In genomic region chr11:63767415-63768231, GRCh38 we compare ENCODE assay signal across 8 cellular contexts. TPM values are rescaled to one million over a fixed set of nuclear protein-coding genes. Genes with fewer than 3 reads are reported as not detected.
A peak's percentile ranks its signal among the peaks of the same experiment; 100 is the strongest.
DNase-seq lines count a peak whose midpoint lies in the region; ATAC-seq and TF ChIP-seq lines count a peak whose summit lies in the region.

No MANE protein-coding gene starts in this region.

- peaks cover 21% of the 10 kb centered on the region for H3K79me2 ChIP-seq in PC-3 (ENCODE audit: low read length)

- H3K9me3 Mint-ChIP-seq in activated naive CD8-positive, alpha-beta T cell (ENCODE audit: low read depth): no peaks in the 10 kb centered on the region
- H3K9me3 Mint-ChIP-seq in nephron progenitor cell: peaks cover 3% of the 10 kb centered on the region

- H3K9me2 ChIP-seq in PC-3 (replicated peaks; ENCODE audit: low read length): no peaks in the 10 kb centered on the region

- H3K27me3 ChIP-seq in HUES48 (ENCODE audit: control insufficient read depth, insufficient read depth, low read length): peaks cover 21% of the 10 kb centered on the region
- no peaks in the 10 kb centered on the region for H3K27me3 ChIP-seq in PC-3 (ENCODE audit: low read length)
- no peaks in the 10 kb centered on the region for H3K27me3 ChIP-seq in gastroesophageal sphincter
- no peaks in the 10 kb centered on the region for H3K27me3 ChIP-seq in upper lobe of left lung

- ATAC-seq in PC-3 (peak; percentile 44), gastroesophageal sphincter (peak; percentile 37), upper lobe of left lung (ENCODE audit: low FRiP score in 2 of 2) (peak in 1 of 2 donors; percentile 52), GM19351 (IDR thresholded peaks at IDR 0.05; ENCODE audit: unreplicated experiment) (no peak)

- H3K36me3 ChIP-seq in HUES48 (ENCODE audit: control insufficient read depth, insufficient read depth, low read length) (no peaks in the 10 kb centered on the region), PC-3 (ENCODE audit: low read depth, low read length) (no peaks in the 10 kb centered on the region), gastroesophageal sphincter (no peaks in the 10 kb centered on the region), upper lobe of left lung (peaks cover 0 to 7% (median 4%) of the 10 kb centered on the region in 4 donors)

- CTCF ChIA-PET in PC-3 (lab: Charles Lee): interaction anchor here (0.6 to 1.7 kb wide), 3 partner anchors 70 to 178 kb away, joined by 3 to 7 read pairs (median 6); no protein-coding TSS in a partner anchor

- TF ChIP-seq POLR2A in gastroesophageal sphincter (IDR thresholded peaks at IDR 0.05) (no peak), upper lobe of left lung (IDR thresholded peaks at IDR 0.05) (no peak)

- peaks cover 7% of the 10 kb centered on the region for H3F3A ChIP-seq in PC-3 (ENCODE audit: low read length, unreplicated experiment)

- H3K4me3 ChIP-seq in HUES48 (ENCODE audit: low read depth, low read length): peak overlapping the region; percentile 83
- H3K4me3 ChIP-seq in PC-3 (ENCODE audit: low read length): peak overlapping the region; percentile 100
- H3K4me3 ChIP-seq in gastroesophageal sphincter: peak overlapping the region; percentile 93 to 96
- peak overlapping the region; percentile 93 to 97 (median 94) for H3K4me3 ChIP-seq in upper lobe of left lung

- peak overlapping the region; percentile 79 for H2AFZ ChIP-seq in PC-3 (ENCODE audit: low read length)

- intact Hi-C loops in PC-3 (cut with micrococcal nuclease): loop anchor here (1.0 to 10.0 kb wide), 4 partner anchors 47 to 377 kb away; partner anchors contain the start of gene MARK2

- no peaks in the 10 kb centered on the region for H3K9me3 ChIP-seq in HUES48 (ENCODE audit: control insufficient read depth, insufficient read depth, low read length)
- H3K9me3 ChIP-seq in PC-3 (ENCODE audit: low read length): no peaks in the 10 kb centered on the region
- H3K9me3 ChIP-seq in gastroesophageal sphincter: no peaks in the 10 kb centered on the region
- H3K9me3 ChIP-seq in upper lobe of left lung: no peaks in the 10 kb centered on the region

- H3K27ac ChIP-seq in HUES48 (ENCODE audit: low read depth, low read length) (peak overlapping the region; percentile 93), PC-3 (ENCODE audit: low read length) (no peak overlapping the region), gastroesophageal sphincter (peak overlapping the region; percentile 57 to 91 (median 88)), upper lobe of left lung (peak overlapping the region; percentile 64 to 90 (median 75))

- DNase-seq in Daoy (ENCODE audit: low read depth) (peak; percentile 62), PC-3 (peak; percentile 77), nephron progenitor cell (peak; percentile 68), upper lobe of left lung (peak; percentile 47 to 59)

- POLR2A ChIA-PET in PC-3 (lab: Charles Lee; ENCODE audit: unreplicated experiment): interaction anchor here (0.6 to 0.7 kb wide), 3 partner anchors 55 to 1972 kb away, joined by 3 to 18 read pairs (median 9); no protein-coding TSS in a partner anchor

- H3K4me1 ChIP-seq in HUES48 (ENCODE audit: control insufficient read depth, insufficient read depth, low read length): peaks cover 34% of the 10 kb centered on the region
- peaks cover 9% of the 10 kb centered on the region; the same call in 1 of the 2 replicates for H3K4me1 ChIP-seq in PC-3 (ENCODE audit: insufficient read depth, low read length)
- H3K4me1 ChIP-seq in gastroesophageal sphincter: peaks cover 0 to 67% (median 44%) of the 10 kb centered on the region in 3 donors
- peaks cover 12 to 56% (median 24%) of the 10 kb centered on the region in 4 donors for H3K4me1 ChIP-seq in upper lobe of left lung

- H3K27me3 Mint-ChIP-seq in activated naive CD8-positive, alpha-beta T cell: no peaks in the 10 kb centered on the region
- H3K27me3 Mint-ChIP-seq in nephron progenitor cell (ENCODE audit: low read depth, poor library complexity): peaks cover 27% of the 10 kb centered on the region

- TF ChIP-seq CTCF in PC-3 (conservative IDR thresholded peaks at IDR 0.05; ENCODE audit: low read depth, low read length): no peak
- TF ChIP-seq CTCF in gastroesophageal sphincter (IDR thresholded peaks at IDR 0.05): no peak
- no peak for TF ChIP-seq CTCF in nephron progenitor cell (IDR thresholded peaks at IDR 0.05)
- no peak for TF ChIP-seq CTCF in upper lobe of left lung (IDR thresholded peaks at IDR 0.05)

- 0 to 1% methylated on average over 1 to 26 of the region's 36 CpGs for WGBS in gastroesophageal sphincter (ENCODE audit: low coverage in 1 of 2), 2 donors
- 1 to 2% methylated on average over 36 of the region's 36 CpGs for WGBS in upper lobe of left lung, 2 donors

- H3K36me3 Mint-ChIP-seq in activated naive CD8-positive, alpha-beta T cell: no peaks in the 10 kb centered on the region
- H3K36me3 Mint-ChIP-seq in nephron progenitor cell (ENCODE audit: low read depth): no peaks in the 10 kb centered on the region

- TF ChIP-seq EP300 in gastroesophageal sphincter (IDR thresholded peaks at IDR 0.05): no peak
- no peak for TF ChIP-seq EP300 in upper lobe of left lung (IDR thresholded peaks at IDR 0.05)

- BruUV-seq in PC-3 (replicated peaks; lab: Mats Ljungman, UMichigan): TSS peak; percentile 69

- H3K4me1 Mint-ChIP-seq in activated naive CD8-positive, alpha-beta T cell (ENCODE audit: low read depth): peaks cover 6% of the 10 kb centered on the region
- peaks cover 56% of the 10 kb centered on the region for H3K4me1 Mint-ChIP-seq in nephron progenitor cell

- H3K4me2 ChIP-seq in PC-3 (ENCODE audit: low read length): peak overlapping the region; percentile 100

- H3K27ac Mint-ChIP-seq in activated naive CD8-positive, alpha-beta T cell: peak overlapping the region; percentile 90
- H3K27ac Mint-ChIP-seq in nephron progenitor cell: peak overlapping the region; percentile 95

- peak overlapping the region; percentile 80 for H3K9ac ChIP-seq in HUES48 (ENCODE audit: low read depth, low read length)
- H3K9ac ChIP-seq in PC-3 (ENCODE audit: low read length): peak overlapping the region; percentile 70

- H3K4me3 Mint-ChIP-seq in activated naive CD8-positive, alpha-beta T cell: peak overlapping the region; percentile 96
- peak overlapping the region; percentile 95 for H3K4me3 Mint-ChIP-seq in nephron progenitor cell

- H4K20me1 ChIP-seq in PC-3 (ENCODE audit: low read length): peaks cover 13% of the 10 kb centered on the region

RNA-seq across cellular contexts. Expression of gene ZFTA, which starts 1.0 kb away (rescaled TPM):
- total RNA-seq in Daoy (2014; rRNA removed; shearing (Covaris generic)): 9.4 and 14.0 TPM in 2 replicates
- total RNA-seq in PC-3 (2014; rRNA removed) (15.1 and 29.5 TPM in 2 replicates), gastroesophageal sphincter (10 to 100 TPM; 13.2 to 31.8 (median 24.5) TPM), upper lobe of left lung (10 to 100 TPM in 3 of 6 donors, 1 to 10 TPM in 3; 6.1 to 13.1 (median 9.7) TPM)

RNA-seq across cellular contexts. Expression of gene SPINDOC, which starts 45.6 kb away (rescaled TPM):
- 34.6 and 41.0 TPM in 2 replicates for total RNA-seq in Daoy (2014; rRNA removed; shearing (Covaris generic))
- total RNA-seq in PC-3 (2014; rRNA removed): 61.5 and 67.2 TPM in 2 replicates
- 10 to 100 TPM; 14.3 to 18.6 (median 15.5) TPM for total RNA-seq in gastroesophageal sphincter
- 10 to 100 TPM in 5 of 6 donors, 1 to 10 TPM in 1; 9.0 to 22.5 (median 16.3) TPM for total RNA-seq in upper lobe of left lung
